ENCODE assay signal across 1 cellular context in the genomic region with DNA sequence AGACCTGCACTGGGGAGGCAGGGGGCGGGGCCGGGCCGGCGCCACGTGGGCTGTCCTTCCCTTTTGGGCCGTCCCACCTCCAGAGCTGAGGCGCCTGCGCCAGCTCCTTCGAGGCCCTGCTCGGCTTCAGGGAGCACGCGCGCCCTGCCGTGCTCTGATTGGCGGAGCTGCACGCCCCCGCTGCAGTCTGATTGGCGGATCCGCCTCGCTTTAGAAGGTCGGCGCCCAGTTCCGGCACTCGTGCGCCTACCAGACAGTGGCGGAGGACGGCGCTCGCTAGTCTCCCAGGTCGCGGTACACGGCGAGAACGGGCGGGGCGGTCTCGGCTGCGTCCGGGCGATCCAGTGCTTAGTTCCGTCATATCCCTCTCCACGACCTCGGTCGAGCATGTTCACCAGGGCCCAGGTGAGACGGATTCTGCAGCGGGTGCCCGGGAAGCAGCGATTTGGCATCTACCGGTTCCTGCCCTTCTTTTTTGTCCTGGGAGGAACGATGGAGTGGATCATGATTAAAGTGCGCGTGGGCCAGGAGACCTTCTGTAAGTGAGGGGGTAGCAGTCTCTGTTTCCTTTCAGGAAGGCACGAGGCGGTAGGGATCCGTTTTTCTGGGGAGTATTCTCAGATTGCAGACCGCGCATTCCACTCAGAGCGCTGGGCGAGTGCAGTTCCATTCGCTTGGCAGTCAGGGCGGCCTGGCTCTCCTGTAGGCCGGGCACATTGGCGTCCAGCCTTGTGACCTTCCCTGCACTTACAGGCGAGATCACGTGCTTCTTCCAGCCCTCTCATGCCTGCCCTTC.
TF ChIP-seq lines count a peak whose summit lies in the region.

A gene with protein sequence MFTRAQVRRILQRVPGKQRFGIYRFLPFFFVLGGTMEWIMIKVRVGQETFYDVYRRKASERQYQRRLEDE (plus strand): TSS at position 237 of the 796 bp plus-strand sequence. CDS start 151 bp downstream, at position 388.

TF ChIP-seq in WTC11, 78 proteins besides CTCF, POLR2A, EP300 and RAD21 (continued from another document and continues in another):
- TF ChIP-seq, protein P1, sequence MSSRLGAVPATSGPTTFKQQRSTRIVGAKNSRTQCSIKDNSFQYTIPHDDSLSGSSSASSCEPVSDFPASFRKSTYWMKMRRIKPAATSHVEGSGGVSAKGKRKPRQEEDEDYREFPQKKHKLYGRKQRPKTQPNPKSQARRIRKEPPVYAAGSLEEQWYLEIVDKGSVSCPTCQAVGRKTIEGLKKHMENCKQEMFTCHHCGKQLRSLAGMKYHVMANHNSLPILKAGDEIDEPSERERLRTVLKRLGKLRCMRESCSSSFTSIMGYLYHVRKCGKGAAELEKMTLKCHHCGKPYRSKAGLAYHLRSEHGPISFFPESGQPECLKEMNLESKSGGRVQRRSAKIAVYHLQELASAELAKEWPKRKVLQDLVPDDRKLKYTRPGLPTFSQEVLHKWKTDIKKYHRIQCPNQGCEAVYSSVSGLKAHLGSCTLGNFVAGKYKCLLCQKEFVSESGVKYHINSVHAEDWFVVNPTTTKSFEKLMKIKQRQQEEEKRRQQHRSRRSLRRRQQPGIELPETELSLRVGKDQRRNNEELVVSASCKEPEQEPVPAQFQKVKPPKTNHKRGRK (CRISPR knock-in tag; IDR thresholded peaks at IDR 0.05; ENCODE audit: borderline replicate concordance): no peak
- TF ChIP-seq, protein P2, sequence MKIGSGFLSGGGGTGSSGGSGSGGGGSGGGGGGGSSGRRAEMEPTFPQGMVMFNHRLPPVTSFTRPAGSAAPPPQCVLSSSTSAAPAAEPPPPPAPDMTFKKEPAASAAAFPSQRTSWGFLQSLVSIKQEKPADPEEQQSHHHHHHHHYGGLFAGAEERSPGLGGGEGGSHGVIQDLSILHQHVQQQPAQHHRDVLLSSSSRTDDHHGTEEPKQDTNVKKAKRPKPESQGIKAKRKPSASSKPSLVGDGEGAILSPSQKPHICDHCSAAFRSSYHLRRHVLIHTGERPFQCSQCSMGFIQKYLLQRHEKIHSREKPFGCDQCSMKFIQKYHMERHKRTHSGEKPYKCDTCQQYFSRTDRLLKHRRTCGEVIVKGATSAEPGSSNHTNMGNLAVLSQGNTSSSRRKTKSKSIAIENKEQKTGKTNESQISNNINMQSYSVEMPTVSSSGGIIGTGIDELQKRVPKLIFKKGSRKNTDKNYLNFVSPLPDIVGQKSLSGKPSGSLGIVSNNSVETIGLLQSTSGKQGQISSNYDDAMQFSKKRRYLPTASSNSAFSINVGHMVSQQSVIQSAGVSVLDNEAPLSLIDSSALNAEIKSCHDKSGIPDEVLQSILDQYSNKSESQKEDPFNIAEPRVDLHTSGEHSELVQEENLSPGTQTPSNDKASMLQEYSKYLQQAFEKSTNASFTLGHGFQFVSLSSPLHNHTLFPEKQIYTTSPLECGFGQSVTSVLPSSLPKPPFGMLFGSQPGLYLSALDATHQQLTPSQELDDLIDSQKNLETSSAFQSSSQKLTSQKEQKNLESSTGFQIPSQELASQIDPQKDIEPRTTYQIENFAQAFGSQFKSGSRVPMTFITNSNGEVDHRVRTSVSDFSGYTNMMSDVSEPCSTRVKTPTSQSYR (CRISPR knock-in tag; IDR thresholded peaks at IDR 0.05): peak; percentile 75; the same call in 1 of the 2 replicates
- no peak for TF ChIP-seq MXD4 (CRISPR knock-in tag; IDR thresholded peaks at IDR 0.05; ENCODE audit: borderline replicate concordance)
- TF ChIP-seq GRHL2 (CRISPR knock-in tag; IDR thresholded peaks at IDR 0.05; ENCODE audit: insufficient replicate concordance, severe bottlenecking): no peak
- TF ChIP-seq, protein P3, sequence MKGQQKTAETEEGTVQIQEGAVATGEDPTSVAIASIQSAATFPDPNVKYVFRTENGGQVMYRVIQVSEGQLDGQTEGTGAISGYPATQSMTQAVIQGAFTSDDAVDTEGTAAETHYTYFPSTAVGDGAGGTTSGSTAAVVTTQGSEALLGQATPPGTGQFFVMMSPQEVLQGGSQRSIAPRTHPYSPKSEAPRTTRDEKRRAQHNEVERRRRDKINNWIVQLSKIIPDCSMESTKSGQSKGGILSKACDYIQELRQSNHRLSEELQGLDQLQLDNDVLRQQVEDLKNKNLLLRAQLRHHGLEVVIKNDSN (CRISPR knock-in tag; IDR thresholded peaks at IDR 0.05): peak; percentile 94
- TF ChIP-seq ATF1 (CRISPR knock-in tag; IDR thresholded peaks at IDR 0.05): no peak
- no peak for TF ChIP-seq RELA (CRISPR knock-in tag; IDR thresholded peaks at IDR 0.05; ENCODE audit: borderline replicate concordance)
- no peak for TF ChIP-seq NR3C1 (CRISPR knock-in tag; conservative IDR thresholded peaks at IDR 0.05; ENCODE audit: low read depth)
- TF ChIP-seq ZNF317 (CRISPR knock-in tag; IDR thresholded peaks at IDR 0.05; ENCODE audit: borderline replicate concordance, low read depth): no peak
- TF ChIP-seq PRRX2 (CRISPR knock-in tag; IDR thresholded peaks at IDR 0.05): no peak
- TF ChIP-seq ZNF219 (CRISPR knock-in tag; IDR thresholded peaks at IDR 0.05; ENCODE audit: borderline replicate concordance): no peak
- TF ChIP-seq, protein P4, sequence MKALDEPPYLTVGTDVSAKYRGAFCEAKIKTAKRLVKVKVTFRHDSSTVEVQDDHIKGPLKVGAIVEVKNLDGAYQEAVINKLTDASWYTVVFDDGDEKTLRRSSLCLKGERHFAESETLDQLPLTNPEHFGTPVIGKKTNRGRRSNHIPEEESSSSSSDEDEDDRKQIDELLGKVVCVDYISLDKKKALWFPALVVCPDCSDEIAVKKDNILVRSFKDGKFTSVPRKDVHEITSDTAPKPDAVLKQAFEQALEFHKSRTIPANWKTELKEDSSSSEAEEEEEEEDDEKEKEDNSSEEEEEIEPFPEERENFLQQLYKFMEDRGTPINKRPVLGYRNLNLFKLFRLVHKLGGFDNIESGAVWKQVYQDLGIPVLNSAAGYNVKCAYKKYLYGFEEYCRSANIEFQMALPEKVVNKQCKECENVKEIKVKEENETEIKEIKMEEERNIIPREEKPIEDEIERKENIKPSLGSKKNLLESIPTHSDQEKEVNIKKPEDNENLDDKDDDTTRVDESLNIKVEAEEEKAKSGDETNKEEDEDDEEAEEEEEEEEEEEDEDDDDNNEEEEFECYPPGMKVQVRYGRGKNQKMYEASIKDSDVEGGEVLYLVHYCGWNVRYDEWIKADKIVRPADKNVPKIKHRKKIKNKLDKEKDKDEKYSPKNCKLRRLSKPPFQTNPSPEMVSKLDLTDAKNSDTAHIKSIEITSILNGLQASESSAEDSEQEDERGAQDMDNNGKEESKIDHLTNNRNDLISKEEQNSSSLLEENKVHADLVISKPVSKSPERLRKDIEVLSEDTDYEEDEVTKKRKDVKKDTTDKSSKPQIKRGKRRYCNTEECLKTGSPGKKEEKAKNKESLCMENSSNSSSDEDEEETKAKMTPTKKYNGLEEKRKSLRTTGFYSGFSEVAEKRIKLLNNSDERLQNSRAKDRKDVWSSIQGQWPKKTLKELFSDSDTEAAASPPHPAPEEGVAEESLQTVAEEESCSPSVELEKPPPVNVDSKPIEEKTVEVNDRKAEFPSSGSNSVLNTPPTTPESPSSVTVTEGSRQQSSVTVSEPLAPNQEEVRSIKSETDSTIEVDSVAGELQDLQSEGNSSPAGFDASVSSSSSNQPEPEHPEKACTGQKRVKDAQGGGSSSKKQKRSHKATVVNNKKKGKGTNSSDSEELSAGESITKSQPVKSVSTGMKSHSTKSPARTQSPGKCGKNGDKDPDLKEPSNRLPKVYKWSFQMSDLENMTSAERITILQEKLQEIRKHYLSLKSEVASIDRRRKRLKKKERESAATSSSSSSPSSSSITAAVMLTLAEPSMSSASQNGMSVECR (CRISPR knock-in tag; IDR thresholded peaks at IDR 0.05; ENCODE audit: borderline replicate concordance): peak; percentile 94
- TF ChIP-seq, protein P5, sequence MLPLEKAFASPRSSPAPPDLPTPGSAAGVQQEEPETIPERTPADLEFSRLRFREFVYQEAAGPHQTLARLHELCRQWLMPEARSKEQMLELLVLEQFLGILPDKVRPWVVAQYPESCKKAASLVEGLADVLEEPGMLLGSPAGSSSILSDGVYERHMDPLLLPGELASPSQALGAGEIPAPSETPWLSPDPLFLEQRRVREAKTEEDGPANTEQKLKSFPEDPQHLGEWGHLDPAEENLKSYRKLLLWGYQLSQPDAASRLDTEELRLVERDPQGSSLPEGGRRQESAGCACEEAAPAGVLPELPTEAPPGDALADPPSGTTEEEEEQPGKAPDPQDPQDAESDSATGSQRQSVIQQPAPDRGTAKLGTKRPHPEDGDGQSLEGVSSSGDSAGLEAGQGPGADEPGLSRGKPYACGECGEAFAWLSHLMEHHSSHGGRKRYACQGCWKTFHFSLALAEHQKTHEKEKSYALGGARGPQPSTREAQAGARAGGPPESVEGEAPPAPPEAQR (CRISPR knock-in tag; IDR thresholded peaks at IDR 0.05): 0 out of 2 replicates have a peak, but pooled peaks have one; percentile 43
- TF ChIP-seq, protein P6, sequence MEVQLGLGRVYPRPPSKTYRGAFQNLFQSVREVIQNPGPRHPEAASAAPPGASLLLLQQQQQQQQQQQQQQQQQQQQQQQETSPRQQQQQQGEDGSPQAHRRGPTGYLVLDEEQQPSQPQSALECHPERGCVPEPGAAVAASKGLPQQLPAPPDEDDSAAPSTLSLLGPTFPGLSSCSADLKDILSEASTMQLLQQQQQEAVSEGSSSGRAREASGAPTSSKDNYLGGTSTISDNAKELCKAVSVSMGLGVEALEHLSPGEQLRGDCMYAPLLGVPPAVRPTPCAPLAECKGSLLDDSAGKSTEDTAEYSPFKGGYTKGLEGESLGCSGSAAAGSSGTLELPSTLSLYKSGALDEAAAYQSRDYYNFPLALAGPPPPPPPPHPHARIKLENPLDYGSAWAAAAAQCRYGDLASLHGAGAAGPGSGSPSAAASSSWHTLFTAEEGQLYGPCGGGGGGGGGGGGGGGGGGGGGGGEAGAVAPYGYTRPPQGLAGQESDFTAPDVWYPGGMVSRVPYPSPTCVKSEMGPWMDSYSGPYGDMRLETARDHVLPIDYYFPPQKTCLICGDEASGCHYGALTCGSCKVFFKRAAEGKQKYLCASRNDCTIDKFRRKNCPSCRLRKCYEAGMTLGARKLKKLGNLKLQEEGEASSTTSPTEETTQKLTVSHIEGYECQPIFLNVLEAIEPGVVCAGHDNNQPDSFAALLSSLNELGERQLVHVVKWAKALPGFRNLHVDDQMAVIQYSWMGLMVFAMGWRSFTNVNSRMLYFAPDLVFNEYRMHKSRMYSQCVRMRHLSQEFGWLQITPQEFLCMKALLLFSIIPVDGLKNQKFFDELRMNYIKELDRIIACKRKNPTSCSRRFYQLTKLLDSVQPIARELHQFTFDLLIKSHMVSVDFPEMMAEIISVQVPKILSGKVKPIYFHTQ (CRISPR knock-in tag; IDR thresholded peaks at IDR 0.05): no peak
- no peak for TF ChIP-seq SMAD4 (CRISPR knock-in tag; IDR thresholded peaks at IDR 0.05)
- peak; percentile 55 for TF ChIP-seq GABPB1 (CRISPR knock-in tag; IDR thresholded peaks at IDR 0.05)
- no peak for TF ChIP-seq ELF4 (CRISPR knock-in tag; IDR thresholded peaks at IDR 0.05; ENCODE audit: low read depth)
- TF ChIP-seq, protein P7, sequence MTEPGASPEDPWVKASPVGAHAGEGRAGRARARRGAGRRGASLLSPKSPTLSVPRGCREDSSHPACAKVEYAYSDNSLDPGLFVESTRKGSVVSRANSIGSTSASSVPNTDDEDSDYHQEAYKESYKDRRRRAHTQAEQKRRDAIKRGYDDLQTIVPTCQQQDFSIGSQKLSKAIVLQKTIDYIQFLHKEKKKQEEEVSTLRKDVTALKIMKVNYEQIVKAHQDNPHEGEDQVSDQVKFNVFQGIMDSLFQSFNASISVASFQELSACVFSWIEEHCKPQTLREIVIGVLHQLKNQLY (CRISPR knock-in tag; IDR thresholded peaks at IDR 0.05): no peak
- no peak for TF ChIP-seq JUN (CRISPR knock-in tag; IDR thresholded peaks at IDR 0.05)
- TF ChIP-seq, protein P8, sequence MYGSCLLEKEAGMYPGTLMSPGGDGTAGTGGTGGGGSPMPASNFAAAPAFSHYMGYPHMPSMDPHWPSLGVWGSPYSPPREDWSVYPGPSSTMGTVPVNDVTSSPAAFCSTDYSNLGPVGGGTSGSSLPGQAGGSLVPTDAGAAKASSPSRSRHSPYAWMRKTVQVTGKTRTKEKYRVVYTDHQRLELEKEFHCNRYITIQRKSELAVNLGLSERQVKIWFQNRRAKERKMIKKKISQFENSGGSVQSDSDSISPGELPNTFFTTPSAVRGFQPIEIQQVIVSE (CRISPR knock-in tag; IDR thresholded peaks at IDR 0.05; ENCODE audit: borderline replicate concordance): no peak
- TF ChIP-seq JAZF1 (CRISPR knock-in tag; IDR thresholded peaks at IDR 0.05): no peak
- TF ChIP-seq SMAD3 (CRISPR knock-in tag; IDR thresholded peaks at IDR 0.05; ENCODE audit: borderline replicate concordance): peak; percentile 95
- TF ChIP-seq, protein P9, sequence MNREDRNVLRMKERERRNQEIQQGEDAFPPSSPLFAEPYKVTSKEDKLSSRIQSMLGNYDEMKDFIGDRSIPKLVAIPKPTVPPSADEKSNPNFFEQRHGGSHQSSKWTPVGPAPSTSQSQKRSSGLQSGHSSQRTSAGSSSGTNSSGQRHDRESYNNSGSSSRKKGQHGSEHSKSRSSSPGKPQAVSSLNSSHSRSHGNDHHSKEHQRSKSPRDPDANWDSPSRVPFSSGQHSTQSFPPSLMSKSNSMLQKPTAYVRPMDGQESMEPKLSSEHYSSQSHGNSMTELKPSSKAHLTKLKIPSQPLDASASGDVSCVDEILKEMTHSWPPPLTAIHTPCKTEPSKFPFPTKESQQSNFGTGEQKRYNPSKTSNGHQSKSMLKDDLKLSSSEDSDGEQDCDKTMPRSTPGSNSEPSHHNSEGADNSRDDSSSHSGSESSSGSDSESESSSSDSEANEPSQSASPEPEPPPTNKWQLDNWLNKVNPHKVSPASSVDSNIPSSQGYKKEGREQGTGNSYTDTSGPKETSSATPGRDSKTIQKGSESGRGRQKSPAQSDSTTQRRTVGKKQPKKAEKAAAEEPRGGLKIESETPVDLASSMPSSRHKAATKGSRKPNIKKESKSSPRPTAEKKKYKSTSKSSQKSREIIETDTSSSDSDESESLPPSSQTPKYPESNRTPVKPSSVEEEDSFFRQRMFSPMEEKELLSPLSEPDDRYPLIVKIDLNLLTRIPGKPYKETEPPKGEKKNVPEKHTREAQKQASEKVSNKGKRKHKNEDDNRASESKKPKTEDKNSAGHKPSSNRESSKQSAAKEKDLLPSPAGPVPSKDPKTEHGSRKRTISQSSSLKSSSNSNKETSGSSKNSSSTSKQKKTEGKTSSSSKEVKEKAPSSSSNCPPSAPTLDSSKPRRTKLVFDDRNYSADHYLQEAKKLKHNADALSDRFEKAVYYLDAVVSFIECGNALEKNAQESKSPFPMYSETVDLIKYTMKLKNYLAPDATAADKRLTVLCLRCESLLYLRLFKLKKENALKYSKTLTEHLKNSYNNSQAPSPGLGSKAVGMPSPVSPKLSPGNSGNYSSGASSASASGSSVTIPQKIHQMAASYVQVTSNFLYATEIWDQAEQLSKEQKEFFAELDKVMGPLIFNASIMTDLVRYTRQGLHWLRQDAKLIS (CRISPR knock-in tag; IDR thresholded peaks at IDR 0.05; ENCODE audit: borderline replicate concordance): no peak; the same call in 1 of the 2 replicates
- no peak for TF ChIP-seq ZNF671 (CRISPR knock-in tag; IDR thresholded peaks at IDR 0.05)
- TF ChIP-seq GTF2I (CRISPR knock-in tag; conservative IDR thresholded peaks at IDR 0.05): no peak
- TF ChIP-seq, protein P10, sequence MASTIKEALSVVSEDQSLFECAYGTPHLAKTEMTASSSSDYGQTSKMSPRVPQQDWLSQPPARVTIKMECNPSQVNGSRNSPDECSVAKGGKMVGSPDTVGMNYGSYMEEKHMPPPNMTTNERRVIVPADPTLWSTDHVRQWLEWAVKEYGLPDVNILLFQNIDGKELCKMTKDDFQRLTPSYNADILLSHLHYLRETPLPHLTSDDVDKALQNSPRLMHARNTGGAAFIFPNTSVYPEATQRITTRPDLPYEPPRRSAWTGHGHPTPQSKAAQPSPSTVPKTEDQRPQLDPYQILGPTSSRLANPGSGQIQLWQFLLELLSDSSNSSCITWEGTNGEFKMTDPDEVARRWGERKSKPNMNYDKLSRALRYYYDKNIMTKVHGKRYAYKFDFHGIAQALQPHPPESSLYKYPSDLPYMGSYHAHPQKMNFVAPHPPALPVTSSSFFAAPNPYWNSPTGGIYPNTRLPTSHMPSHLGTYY (CRISPR knock-in tag; IDR thresholded peaks at IDR 0.05): no peak
